In the genomic region with DNA sequence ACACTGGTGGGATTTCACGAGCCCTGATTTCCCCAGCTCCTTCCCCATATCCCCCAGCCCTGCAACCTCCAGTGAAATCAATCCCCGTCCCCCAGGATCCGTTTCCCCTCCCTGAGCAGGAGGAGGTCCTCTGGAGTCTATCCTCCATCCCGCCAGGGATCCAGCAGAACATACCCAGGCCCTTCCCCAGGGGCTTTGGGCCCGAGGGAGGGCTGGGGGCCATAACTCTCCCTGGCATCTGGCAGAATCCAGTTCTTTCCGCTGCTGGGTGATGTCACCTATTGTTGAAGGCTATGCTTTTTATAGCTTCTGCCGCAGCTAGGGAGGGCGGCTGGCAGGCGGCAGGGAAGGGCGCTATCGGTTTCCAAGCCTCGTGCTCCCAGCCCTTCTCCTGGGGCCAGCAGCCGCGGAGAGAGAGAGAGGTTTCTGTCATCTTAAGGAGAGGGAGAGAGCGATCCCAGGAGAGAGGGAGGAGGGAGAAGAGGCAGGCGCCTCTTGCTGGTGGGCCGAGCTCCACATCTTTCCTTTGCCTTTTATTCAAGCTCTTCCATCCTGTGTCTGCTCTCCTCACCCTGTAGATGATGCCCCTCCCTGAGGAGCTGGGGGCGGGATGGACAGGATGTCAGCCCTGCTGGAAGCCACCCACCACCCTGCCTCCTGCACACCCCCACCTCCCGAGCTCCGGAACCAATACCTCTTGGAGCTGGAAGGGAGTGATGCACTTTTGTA, we compare ENCODE assay signal across 8 cellular contexts.
A peak's percentile ranks its signal among the peaks of the same experiment; 100 is the strongest.
DNase-seq lines count a peak whose midpoint lies in the region; ATAC-seq and TF ChIP-seq lines count a peak whose summit lies in the region.

No MANE protein-coding gene starts in this region.

- no peaks in the 10 kb centered on the region for H3K9me3 Mint-ChIP-seq in activated CD4-positive, alpha-beta T cell treated with anti-CD3 and anti-CD28 coated beads, Interleukin-2, amount 10 ng/mL, durations not matched to agents 24 days and 14 days

- H3K4me3 Mint-ChIP-seq in activated CD4-positive, alpha-beta T cell treated with anti-CD3 and anti-CD28 coated beads, Interleukin-2, amount 10 ng/mL, durations not matched to agents 24 days and 14 days = no peak overlapping the region

- no peak for TF ChIP-seq CTCF in fibroblast of pulmonary artery (IDR thresholded peaks at IDR 0.05; ENCODE audit: low read length, missing control alignments)

- H3K27me3 ChIP-seq in effector memory CD4-positive, alpha-beta T cell (replicated peaks; ENCODE audit: control insufficient read depth, insufficient read depth, low read length, poor library complexity, severe bottlenecking) = no peaks in the 10 kb centered on the region

- no peaks in the 10 kb centered on the region for H3K36me3 Mint-ChIP-seq in activated CD4-positive, alpha-beta T cell treated with anti-CD3 and anti-CD28 coated beads, Interleukin-2, amount 10 ng/mL, durations not matched to agents 24 days and 14 days (ENCODE audit: low read depth)

- no peak for ATAC-seq in HG02981 (IDR thresholded peaks at IDR 0.05; ENCODE audit: unreplicated experiment)

- intact Hi-C loops in activated CD4-positive, alpha-beta T cell treated with anti-CD3 and anti-CD28 coated beads, Interleukin-2, amount 10 ng/mL, durations not matched to agents 24 days and 14 days (cut with micrococcal nuclease) = no loop called here

- peak; percentile 33 for DNase-seq in DMS79 treated with DMSO at 0.1 percent for 48 hours (lab: John Stamatoyannopoulos, UW)
- DNase-seq in NCI-H510A (lab: John Stamatoyannopoulos, UW) = peak; percentile 32
- DNase-seq in fibroblast of pulmonary artery (ENCODE audit: low read depth) = peak; percentile 69
- DNase-seq in occipital lobe (lab: John Stamatoyannopoulos, UW) = peak; percentile 84
- no peak for DNase-seq in effector memory CD4-positive, alpha-beta T cell
- DNase-seq in activated CD4-positive, alpha-beta T cell treated with anti-CD3 and anti-CD28 coated beads, Interleukin-2, amount 10 ng/mL, durations not matched to agents 24 days and 14 days = no peak
- no peak for DNase-seq in cortex of kidney (lab: John Stamatoyannopoulos, UW)

- H3K27me3 Mint-ChIP-seq in activated CD4-positive, alpha-beta T cell treated with anti-CD3 and anti-CD28 coated beads, Interleukin-2, amount 10 ng/mL, durations not matched to agents 24 days and 14 days = peaks cover 5% of the 10 kb centered on the region

- H3K36me3 ChIP-seq in effector memory CD4-positive, alpha-beta T cell (ENCODE audit: control insufficient read depth, insufficient read depth, low read length) = no peaks in the 10 kb centered on the region

- no peak overlapping the region for H3K27ac ChIP-seq in effector memory CD4-positive, alpha-beta T cell (ENCODE audit: insufficient read depth, low read length, poor library complexity, severe bottlenecking)

- no peaks in the 10 kb centered on the region for H3K9me3 ChIP-seq in effector memory CD4-positive, alpha-beta T cell (ENCODE audit: control insufficient read depth, low read length)

- no peaks in the 10 kb centered on the region for H3K4me1 ChIP-seq in effector memory CD4-positive, alpha-beta T cell (ENCODE audit: control insufficient read depth, insufficient read depth, low read length, poor library complexity, severe bottlenecking)

- no peak overlapping the region for H3K4me3 ChIP-seq in fibroblast of pulmonary artery (replicated peaks; ENCODE audit: low read depth, low read length)
- no peak overlapping the region for H3K4me3 ChIP-seq in effector memory CD4-positive, alpha-beta T cell (ENCODE audit: insufficient read depth, low read depth, low read length, poor library complexity, severe bottlenecking)

- no peak overlapping the region for H3K27ac Mint-ChIP-seq in activated CD4-positive, alpha-beta T cell treated with anti-CD3 and anti-CD28 coated beads, Interleukin-2, amount 10 ng/mL, durations not matched to agents 24 days and 14 days

- no peaks in the 10 kb centered on the region for H3K4me1 Mint-ChIP-seq in activated CD4-positive, alpha-beta T cell treated with anti-CD3 and anti-CD28 coated beads, Interleukin-2, amount 10 ng/mL, durations not matched to agents 24 days and 14 days

Comparison
In these comparisons a context has a peak if more than half of its experiments do, and no peak if none do; other contexts are left out.
1. DNase-seq: peak in DMS79 treated with DMSO at 0.1 percent for 48 hours (single experiment), NCI-H510A (single experiment), fibroblast of pulmonary artery (single experiment) and occipital lobe (single experiment); none in effector memory CD4-positive, alpha-beta T cell (0 of 3), activated CD4-positive, alpha-beta T cell treated with anti-CD3 and anti-CD28 coated beads, Interleukin-2, amount 10 ng/mL, durations not matched to agents 24 days and 14 days (single experiment) and cortex of kidney (single experiment).